Comparison of ENCODE assay signal across 11 cellular contexts in the genomic region with DNA sequence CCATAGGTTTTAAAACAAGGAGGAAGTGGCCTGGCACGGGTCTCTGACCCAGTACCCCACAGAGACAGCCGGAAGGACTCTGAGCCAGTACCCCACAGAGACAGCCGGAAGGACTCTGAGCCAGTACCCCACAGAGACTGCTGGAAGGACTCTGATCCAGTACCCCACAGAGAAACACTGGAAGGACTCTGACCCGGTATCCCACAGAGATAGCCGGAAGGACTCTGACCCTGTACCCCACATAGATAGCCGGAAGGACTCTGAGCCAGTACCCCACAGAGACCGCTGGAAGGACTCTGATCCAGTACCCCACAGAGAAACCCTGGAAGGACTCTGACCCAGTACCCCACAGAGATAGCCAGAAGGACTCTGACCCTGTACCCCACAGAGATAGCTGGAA. TPM values are rescaled to one million over a fixed set of nuclear protein-coding genes. Genes with fewer than 3 reads are reported as not detected.
"Had no signal": no experiment of that assay in that cellular context is flagged by ENCODE, and none has a peak within 500 bp of the region (broad histone marks: within the 10 kb centered on the region; RNA-seq: fewer than 3 reads in every experiment).

No MANE protein-coding gene starts in this region.

- DNase-seq: H9, HFFc6, IMR-90, KG1 had no signal

- H3K4me3 ChIP-seq: GM23338, K562 had no signal

- H3K4me2 ChIP-seq: GM23338 had no signal

- ATAC-seq: GM23338, HCT116, K562 had no signal

- FAIRE-seq: H1, H54, HTR-8/SVneo, K562 had no signal

- H2AFZ ChIP-seq: GM23338 had no signal

RNA-seq across cellular contexts. Expression of gene TRARG1, which starts 49.0 kb away (rescaled TPM):
- total RNA-seq: GM23338, H1, H9, HFFc6, HT-29, IMR-90, K562 had no signal
- polyA plus RNA-seq: GM23338, H1, IMR-90 had no signal

RNA-seq across cellular contexts. Expression of gene BHLHA9, which starts 58.2 kb away (rescaled TPM):
- total RNA-seq: H9, HFFc6, HT-29, IMR-90, K562 had no signal
- polyA plus RNA-seq: IMR-90, K562 had no signal
